10 cellular contexts compared by ENCODE assay signal in the genomic region with DNA sequence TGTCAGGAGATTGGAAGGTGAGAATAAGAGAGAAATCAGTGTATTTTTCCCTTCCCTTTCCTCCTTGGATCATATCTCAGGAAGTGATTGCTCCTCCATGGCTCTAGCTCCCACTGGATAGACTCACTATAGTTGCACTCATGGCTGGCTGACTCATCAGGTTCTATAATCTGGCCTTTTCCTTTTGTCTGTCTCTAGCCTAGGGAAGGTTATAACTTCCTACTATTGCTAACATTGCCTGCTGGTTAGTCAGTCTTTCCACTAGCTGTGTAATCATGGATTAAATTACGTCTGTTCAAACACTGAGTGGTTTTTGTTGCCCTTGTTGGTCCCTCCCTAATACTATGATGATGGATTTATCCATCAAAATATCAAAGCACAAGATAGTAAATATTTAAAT.
DNase-seq lines count a peak whose midpoint lies in the region; ATAC-seq and TF ChIP-seq lines count a peak whose summit lies in the region.
"Had no signal": no experiment of that assay in that cellular context is flagged by ENCODE, and none has a peak within 500 bp of the region (broad histone marks: within the 10 kb centered on the region; RNA-seq: fewer than 3 reads in every experiment).

No MANE protein-coding gene starts in this region.

- H3F3A ChIP-seq in GM23248 (ENCODE audit: insufficient read depth): peaks cover 7% of the 10 kb centered on the region; the same call in 1 of the 2 replicates

- in situ Hi-C loops in GM23248 (cut with MboI): no loop called here

- peaks cover 11% of the 10 kb centered on the region for H3K4me1 ChIP-seq in GM23248 (ENCODE audit: insufficient read depth)
- H3K4me1 ChIP-seq in osteoblast (ENCODE audit: insufficient read depth, low read length): peaks cover 3% of the 10 kb centered on the region
- no peaks in the 10 kb centered on the region for H3K4me1 ChIP-seq in neuronal stem cell (ENCODE audit: control insufficient read depth in 2 of 2, insufficient read depth in 1 of 2, low read depth in 1 of 2, low read length in 2 of 2)

- H3K4ac ChIP-seq in neuronal stem cell (ENCODE audit: low read length): no peak overlapping the region

- no peaks in the 10 kb centered on the region for H3K79me1 ChIP-seq in neuronal stem cell (ENCODE audit: low read depth, low read length)

- no peak overlapping the region for H2BK12ac ChIP-seq in neuronal stem cell (ENCODE audit: low read length)

- no peak for TF ChIP-seq CTCF in osteoblast (IDR thresholded peaks at IDR 0.05; ENCODE audit: extremely low read depth, low read depth, low read length)

- CTCF ChIA-PET in activated naive CD4-positive, alpha-beta T cell treated with anti-CD3 and anti-CD28 coated beads, Interleukin-2, amount 10 ng/mL, durations not matched to agents 7 days and 5 days (lab: Charles Lee): no interaction called here

- H2BK15ac ChIP-seq in neuronal stem cell (ENCODE audit: low read length): no peak overlapping the region

- no peak overlapping the region for H3K9ac ChIP-seq in GM23248
- H3K9ac ChIP-seq in neuronal stem cell (ENCODE audit: low read depth, low read length, poor library complexity): no peak overlapping the region

- H3K9me3 ChIP-seq in GM23248 (ENCODE audit: low read depth) (no peaks in the 10 kb centered on the region), osteoblast (ENCODE audit: low read depth, low read length) (no peaks in the 10 kb centered on the region), neuronal stem cell (replicated peaks in 1 of 2; ENCODE audit: control insufficient read depth in 2 of 2, insufficient read depth in 1 of 2, low read depth in 1 of 2, low read length in 2 of 2) (no peaks in the 10 kb centered on the region)
- H3K9me3 ChIP-seq: neutrophil had no signal

- H3K27ac ChIP-seq in GM23248 (peak overlapping the region; percentile 81), osteoblast (ENCODE audit: low read depth, low read length) (peak overlapping the region; percentile 76), neuronal stem cell (replicated peaks; ENCODE audit: low read length) (no peak overlapping the region)
- H3K27ac ChIP-seq: neutrophil had no signal

- peak overlapping the region; percentile 62 for H2AFZ ChIP-seq in GM23248
- H2AFZ ChIP-seq in osteoblast (ENCODE audit: low read length): peak overlapping the region; percentile 43
- H2AFZ ChIP-seq in neuronal stem cell (ENCODE audit: low read length): no peak overlapping the region

- no peak for ATAC-seq in HG02981 (IDR thresholded peaks at IDR 0.05; ENCODE audit: unreplicated experiment)

- H3K18ac ChIP-seq in neuronal stem cell (ENCODE audit: low read length): no peak overlapping the region

- no peak overlapping the region for H3K4me3 ChIP-seq in GM23248
- no peak overlapping the region for H3K4me3 ChIP-seq in osteoblast (ENCODE audit: insufficient read depth, low read length)
- no peak overlapping the region for H3K4me3 ChIP-seq in neuronal stem cell (ENCODE audit: low read length in 2 of 2)

- H4K8ac ChIP-seq in neuronal stem cell (ENCODE audit: low read depth, low read length): no peak overlapping the region

- H3K9me3 Mint-ChIP-seq in activated naive CD4-positive, alpha-beta T cell treated with anti-CD3 and anti-CD28 coated beads, Interleukin-2, amount 10 ng/mL, durations not matched to agents 7 days and 5 days: no peaks in the 10 kb centered on the region
- H3K9me3 Mint-ChIP-seq: activated naive CD4-positive, alpha-beta T cell treated with anti-CD3 and anti-CD28 coated beads, Interleukin-2, amount 50 U/mL, for 24 hours had no signal

- 0 to 5% methylated on average over 1 of the region's 1 CpG for WGBS in GM23248 (ENCODE audit: low coverage in 1 of 2, low lambda C conversion rate in 2 of 2, missing lambda C conversion rate in 2 of 2), 2 experiments
- WGBS in neuronal stem cell (ENCODE audit: extremely low coverage in 2 of 2, insufficient read length in 2 of 2, insufficient replicate concordance in 1 of 2), 2 donors: no CpG with 5 or more reads among the region's 1 CpG

- H3K4me1 Mint-ChIP-seq in activated naive CD4-positive, alpha-beta T cell treated with anti-CD3 and anti-CD28 coated beads, Interleukin-2, amount 10 ng/mL, durations not matched to agents 7 days and 5 days: no peaks in the 10 kb centered on the region
- H3K4me1 Mint-ChIP-seq: activated naive CD4-positive, alpha-beta T cell treated with anti-CD3 and anti-CD28 coated beads, Interleukin-2, amount 50 U/mL, for 24 hours had no signal

- no peak overlapping the region for H2AK5ac ChIP-seq in neuronal stem cell (ENCODE audit: low read depth, low read length)

- no peak overlapping the region for H3K14ac ChIP-seq in neuronal stem cell (ENCODE audit: low read length)

- H2BK5ac ChIP-seq in neuronal stem cell (ENCODE audit: low read length): no peak overlapping the region

- H3K27me3 ChIP-seq in GM23248 (replicated peaks; ENCODE audit: insufficient read depth): no peaks in the 10 kb centered on the region
- no peaks in the 10 kb centered on the region for H3K27me3 ChIP-seq in osteoblast (ENCODE audit: insufficient read depth, low read length)
- no peaks in the 10 kb centered on the region for H3K27me3 ChIP-seq in neuronal stem cell (ENCODE audit: control insufficient read depth in 3 of 3, insufficient read depth in 3 of 3, low read depth in 1 of 3, low read length in 3 of 3)
- H3K27me3 ChIP-seq: neutrophil had no signal

- H3K36me3 ChIP-seq in GM23248 (ENCODE audit: low read depth) (no peaks in the 10 kb centered on the region), osteoblast (ENCODE audit: insufficient read depth, low read length) (no peaks in the 10 kb centered on the region), neuronal stem cell (replicated peaks in 1 of 2; ENCODE audit: control insufficient read depth in 2 of 2, insufficient read depth in 2 of 2, low read length in 2 of 2) (no peaks in the 10 kb centered on the region)
- H3K36me3 ChIP-seq: neutrophil had no signal

- no peaks in the 10 kb centered on the region for H3K36me3 Mint-ChIP-seq in activated naive CD4-positive, alpha-beta T cell treated with anti-CD3 and anti-CD28 coated beads, Interleukin-2, amount 10 ng/mL, durations not matched to agents 7 days and 5 days
- H3K36me3 Mint-ChIP-seq: activated naive CD4-positive, alpha-beta T cell treated with anti-CD3 and anti-CD28 coated beads, Interleukin-2, amount 50 U/mL, for 24 hours had no signal

- no peak overlapping the region for H3K4me3 Mint-ChIP-seq in activated naive CD4-positive, alpha-beta T cell treated with anti-CD3 and anti-CD28 coated beads, Interleukin-2, amount 10 ng/mL, durations not matched to agents 7 days and 5 days
- H3K4me3 Mint-ChIP-seq: activated naive CD4-positive, alpha-beta T cell treated with anti-CD3 and anti-CD28 coated beads, Interleukin-2, amount 50 U/mL, for 24 hours had no signal

- no peak overlapping the region for H3K27ac Mint-ChIP-seq in activated naive CD4-positive, alpha-beta T cell treated with anti-CD3 and anti-CD28 coated beads, Interleukin-2, amount 10 ng/mL, durations not matched to agents 7 days and 5 days
- H3K27ac Mint-ChIP-seq: activated naive CD4-positive, alpha-beta T cell treated with anti-CD3 and anti-CD28 coated beads, Interleukin-2, amount 50 U/mL, for 24 hours had no signal

- H4K91ac ChIP-seq in neuronal stem cell (ENCODE audit: low read depth, low read length, poor library complexity): no peak overlapping the region

- H4K20me1 ChIP-seq in GM23248 (ENCODE audit: insufficient read depth) (no peaks in the 10 kb centered on the region), osteoblast (ENCODE audit: insufficient read depth, low read length) (no peaks in the 10 kb centered on the region)

- DNase-seq in GM23248 (peak; percentile 99), epidermal melanocyte (ENCODE audit: insufficient read length, low spot score) (peak; percentile 15), osteoblast (ENCODE audit: insufficient read length, low spot score, missing footprints) (peak; percentile 88), neuronal stem cell (ENCODE audit: low spot score) (no peak)
- DNase-seq in activated CD4-positive, alpha-beta T cell treated with anti-CD3 and anti-CD28 coated beads for 4 hours: no peak
- no peak for DNase-seq in activated naive CD4-positive, alpha-beta T cell treated with anti-CD3 and anti-CD28 coated beads, Interleukin-2, amount 10 ng/mL, durations not matched to agents 7 days and 5 days

- no peak overlapping the region for H2BK120ac ChIP-seq in neuronal stem cell (ENCODE audit: low read depth, low read length)

- no peaks in the 10 kb centered on the region for H3K9me2 ChIP-seq in GM23248 (ENCODE audit: insufficient read depth)

- H3K79me2 ChIP-seq in GM23248 (ENCODE audit: insufficient read depth) (no peaks in the 10 kb centered on the region), osteoblast (ENCODE audit: insufficient read depth, low read length) (no peaks in the 10 kb centered on the region)

- H3K27me3 Mint-ChIP-seq in activated naive CD4-positive, alpha-beta T cell treated with anti-CD3 and anti-CD28 coated beads, Interleukin-2, amount 10 ng/mL, durations not matched to agents 7 days and 5 days: no peaks in the 10 kb centered on the region

- H3K4me2 ChIP-seq in GM23248 (ENCODE audit: unreplicated experiment) (no peak overlapping the region), osteoblast (ENCODE audit: insufficient read depth, low read length) (no peak overlapping the region), neuronal stem cell (ENCODE audit: insufficient read depth, low read length, poor library complexity, severe bottlenecking) (no peak overlapping the region)

- no peak overlapping the region for H3K23ac ChIP-seq in neuronal stem cell (ENCODE audit: low read depth, low read length, poor library complexity)

TF ChIP-seq in PFSK-1, 5 proteins besides CTCF, POLR2A, EP300 and RAD21 (continues in another document):
- TF ChIP-seq FOXP2 (optimal IDR thresholded peaks at IDR 0.05; ENCODE audit: borderline replicate concordance, extremely low read depth, extremely low read length, insufficient read depth) (no peak), POLR2AphosphoS5 (IDR thresholded peaks at IDR 0.05; ENCODE audit: low read depth, low read length) (no peak)

Comparison
In these comparisons a context has a peak if more than half of its experiments do, and no peak if none do; other contexts are left out.
1. DNase-seq: peak in GM23248 (single experiment), epidermal melanocyte (single experiment) and osteoblast (single experiment); none in activated CD4-positive, alpha-beta T cell treated with anti-CD3 and anti-CD28 coated beads for 4 hours (0 of 2), activated naive CD4-positive, alpha-beta T cell treated with anti-CD3 and anti-CD28 coated beads, Interleukin-2, amount 10 ng/mL, durations not matched to agents 7 days and 5 days (single experiment) and neuronal stem cell (single experiment).